Comparison of ENCODE assay signal across 9 cellular contexts in genomic region chr17:44097110-44097810, GRCh38. TPM values are rescaled to one million over a fixed set of nuclear protein-coding genes. Genes with fewer than 3 reads are reported as not detected.
DNase-seq lines count a peak whose midpoint lies in the region; ATAC-seq lines count a peak whose summit lies in the region.
"Had no signal": no experiment of that assay in that cellular context is flagged by ENCODE, and none has a peak within 500 bp of the region (broad histone marks: within the 10 kb centered on the region; RNA-seq: fewer than 3 reads in every experiment).

No MANE protein-coding gene starts in this region.

- H3K4me1 Mint-ChIP-seq in activated CD4-positive, alpha-beta T cell treated with anti-CD3 and anti-CD28 coated beads for 36 hours: peaks cover 13% of the 10 kb centered on the region
- peaks cover 10% of the 10 kb centered on the region for H3K4me1 Mint-ChIP-seq in stimulated activated effector memory CD8-positive, alpha-beta T cell treated with anti-CD3 and anti-CD28 coated beads, Interleukin-12 subunit alpha, Interleukin-12 subunit beta, amount 100 ng/mL, for 72 hours

- no peaks in the 10 kb centered on the region for H3K9me3 Mint-ChIP-seq in activated CD4-positive, alpha-beta T cell treated with anti-CD3 and anti-CD28 coated beads for 36 hours (ENCODE audit: low read depth)
- H3K9me3 Mint-ChIP-seq in stimulated activated effector memory CD8-positive, alpha-beta T cell treated with anti-CD3 and anti-CD28 coated beads, Interleukin-12 subunit alpha, Interleukin-12 subunit beta, amount 100 ng/mL, for 72 hours: no peaks in the 10 kb centered on the region

- H3K27me3 ChIP-seq in adipocyte (replicated peaks; ENCODE audit: control insufficient read depth, insufficient read depth, low read length): no peaks in the 10 kb centered on the region

- intact Hi-C loops in cardiac septum (cut with DNase I): loop anchor here (1.0 to 2.0 kb wide), 2 partner anchors 11 to 26 kb away; partner anchors contain the start of gene G6PC3
- intact Hi-C loops in activated CD4-positive, alpha-beta T cell treated with anti-CD3 and anti-CD28 coated beads for 36 hours (cut with DNase I, micrococcal nuclease): no loop called here

- POLR2A ChIA-PET in activated CD4-positive, alpha-beta T cell treated with anti-CD3 and anti-CD28 coated beads for 36 hours (lab: Charles Lee): no interaction called here

- H3K4me1 ChIP-seq in adipocyte (ENCODE audit: control insufficient read depth, insufficient read depth, low read length): peaks cover 30% of the 10 kb centered on the region

- peak overlapping the region in 20 of 21 experiments; percentile 55 to 93 (median 86) for H3K27ac ChIP-seq in skin epidermis

- H3K9ac ChIP-seq in adipocyte (ENCODE audit: low read length): no peak overlapping the region

- H3K36me3 ChIP-seq in adipocyte (ENCODE audit: control insufficient read depth, insufficient read depth, low read length, severe bottlenecking): peaks cover 11% of the 10 kb centered on the region

- DNase-seq in GM04504 (ENCODE audit: low read depth): peak; percentile 57
- peak; percentile 32 for DNase-seq in adipocyte (ENCODE audit: low read depth)
- DNase-seq in cardiac septum (ENCODE audit: low spot score): peak; percentile 91
- DNase-seq in 8988T: no peak
- DNase-seq in activated CD4-positive, alpha-beta T cell treated with anti-CD3 and anti-CD28 coated beads for 36 hours: no peak
- DNase-seq in NCI-H1436 (lab: John Stamatoyannopoulos, UW): no peak
- no peak for DNase-seq in stimulated activated effector memory CD8-positive, alpha-beta T cell treated with anti-CD3 and anti-CD28 coated beads, Interleukin-12 subunit alpha, Interleukin-12 subunit beta, amount 100 ng/mL, for 72 hours (ENCODE audit: low spot score in 2 of 2)
- DNase-seq: NCI-H2227 treated with DMSO at 0.1 percent for 48 hours had no signal

- no peak for ATAC-seq in activated CD4-positive, alpha-beta T cell treated with anti-CD3 and anti-CD28 coated beads for 36 hours
- no peak for ATAC-seq in stimulated activated effector memory CD8-positive, alpha-beta T cell treated with anti-CD3 and anti-CD28 coated beads, Interleukin-12 subunit alpha, Interleukin-12 subunit beta, amount 100 ng/mL, for 72 hours

- H3K4me3 ChIP-seq in adipocyte (ENCODE audit: low read length) (no peak overlapping the region), skin epidermis (no peak overlapping the region)

- no peaks in the 10 kb centered on the region for H3K9me3 ChIP-seq in adipocyte (ENCODE audit: control insufficient read depth, low read length)

- no peaks in the 10 kb centered on the region for H3K36me3 Mint-ChIP-seq in activated CD4-positive, alpha-beta T cell treated with anti-CD3 and anti-CD28 coated beads for 36 hours (ENCODE audit: low read depth)
- peaks cover 8% of the 10 kb centered on the region for H3K36me3 Mint-ChIP-seq in stimulated activated effector memory CD8-positive, alpha-beta T cell treated with anti-CD3 and anti-CD28 coated beads, Interleukin-12 subunit alpha, Interleukin-12 subunit beta, amount 100 ng/mL, for 72 hours

- H3K27me3 Mint-ChIP-seq in activated CD4-positive, alpha-beta T cell treated with anti-CD3 and anti-CD28 coated beads for 36 hours: no peaks in the 10 kb centered on the region

- H3K4me3 Mint-ChIP-seq in activated CD4-positive, alpha-beta T cell treated with anti-CD3 and anti-CD28 coated beads for 36 hours: no peak overlapping the region
- H3K4me3 Mint-ChIP-seq in stimulated activated effector memory CD8-positive, alpha-beta T cell treated with anti-CD3 and anti-CD28 coated beads, Interleukin-12 subunit alpha, Interleukin-12 subunit beta, amount 100 ng/mL, for 72 hours: no peak overlapping the region

- CTCF ChIA-PET in activated CD4-positive, alpha-beta T cell treated with anti-CD3 and anti-CD28 coated beads for 36 hours (lab: Charles Lee): interaction anchor here (1.0 to 1.3 kb wide), 2 partner anchors 9 to 14 kb away, joined by 3 to 5 read pairs; no protein-coding TSS in a partner anchor

- H3K27ac Mint-ChIP-seq in activated CD4-positive, alpha-beta T cell treated with anti-CD3 and anti-CD28 coated beads for 36 hours: no peak overlapping the region
- H3K27ac Mint-ChIP-seq in stimulated activated effector memory CD8-positive, alpha-beta T cell treated with anti-CD3 and anti-CD28 coated beads, Interleukin-12 subunit alpha, Interleukin-12 subunit beta, amount 100 ng/mL, for 72 hours: no peak overlapping the region

RNA-seq across cellular contexts. Expression of gene HDAC5, which starts 26.2 kb away (rescaled TPM):
- total RNA-seq in cardiac septum: 75.5 TPM
- 10 to 100 TPM; 16.5 to 22.0 TPM for total RNA-seq in activated CD4-positive, alpha-beta T cell treated with anti-CD3 and anti-CD28 coated beads for 36 hours

RNA-seq across cellular contexts. Expression of gene G6PC3, which starts 26.7 kb away (rescaled TPM):
- total RNA-seq in cardiac septum: 33.6 TPM
- 10 to 100 TPM; 21.3 to 22.0 TPM for total RNA-seq in activated CD4-positive, alpha-beta T cell treated with anti-CD3 and anti-CD28 coated beads for 36 hours

RNA-seq across cellular contexts. Expression of gene LSM12, which starts 30.8 kb away (rescaled TPM):
- total RNA-seq in cardiac septum: 39.2 TPM
- 100 to 1,000 TPM in 1 of 2 experiments, 10 to 100 TPM in 1; 93.1 to 102 TPM for total RNA-seq in activated CD4-positive, alpha-beta T cell treated with anti-CD3 and anti-CD28 coated beads for 36 hours

RNA-seq across cellular contexts. Expression of gene HROB, which starts 44.5 kb away (rescaled TPM):
- 0.65 TPM for total RNA-seq in cardiac septum
- 10 to 100 TPM; 17.1 to 23.3 TPM for total RNA-seq in activated CD4-positive, alpha-beta T cell treated with anti-CD3 and anti-CD28 coated beads for 36 hours

Comparison
In these comparisons a context has a peak if more than half of its experiments do, and no peak if none do; other contexts are left out.
1. DNase-seq: peak in GM04504 (single experiment), adipocyte (single experiment) and cardiac septum (single experiment); none in 8988T (single experiment), activated CD4-positive, alpha-beta T cell treated with anti-CD3 and anti-CD28 coated beads for 36 hours (single experiment), NCI-H1436 (single experiment) and stimulated activated effector memory CD8-positive, alpha-beta T cell treated with anti-CD3 and anti-CD28 coated beads, Interleukin-12 subunit alpha, Interleukin-12 subunit beta, amount 100 ng/mL, for 72 hours (0 of 2).